8 cellular contexts compared by ENCODE assay signal in the genomic region with DNA sequence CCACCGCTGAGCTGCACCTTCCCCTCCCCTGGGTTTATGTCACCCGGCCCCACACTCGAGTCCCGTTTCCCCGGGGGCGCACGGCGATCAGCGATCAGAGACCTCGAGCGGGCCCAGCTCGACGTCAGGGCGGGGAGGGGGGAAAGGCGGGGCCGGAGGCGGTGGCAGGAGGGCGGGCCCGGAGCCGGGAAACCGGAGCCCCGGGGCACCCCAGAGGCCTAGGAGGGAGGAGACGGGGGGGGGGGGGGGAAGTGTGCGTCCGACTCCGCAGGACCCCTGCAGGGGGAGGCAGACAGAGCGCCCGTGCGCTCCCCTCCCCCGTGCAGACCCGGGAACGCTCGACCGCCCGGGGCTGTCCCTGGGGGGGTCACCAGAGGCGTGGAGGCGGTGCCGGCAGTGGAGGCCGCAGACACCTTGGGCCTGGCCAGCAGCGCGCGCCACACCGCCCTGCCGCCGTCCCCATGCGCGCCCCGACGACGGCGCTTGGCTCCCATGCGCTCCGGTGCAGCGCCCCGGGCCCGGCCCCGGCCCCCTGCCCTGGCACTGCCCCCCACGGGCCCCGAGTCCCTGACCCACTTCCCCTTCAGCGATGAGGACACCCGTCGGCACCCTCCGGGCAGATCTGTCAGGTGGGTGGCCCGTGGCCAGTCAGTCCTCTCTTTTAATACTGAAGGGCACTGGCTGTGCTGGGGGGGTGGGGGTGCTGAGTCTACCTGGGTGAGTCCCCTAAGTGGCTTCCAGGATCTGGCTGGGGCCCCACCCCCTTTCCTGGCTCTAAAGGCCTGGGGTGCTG. TPM values are rescaled to one million over a fixed set of nuclear protein-coding genes. Genes with fewer than 3 reads are reported as not detected.
DNase-seq lines count a peak whose midpoint lies in the region; ATAC-seq and TF ChIP-seq lines count a peak whose summit lies in the region.

No MANE protein-coding gene starts in this region.

- H3K36me3 ChIP-seq in kidney epithelial cell (ENCODE audit: control insufficient read depth, insufficient read depth, low read length): no peaks in the 10 kb centered on the region

- H3K79me2 ChIP-seq in H9 (ENCODE audit: insufficient read depth, low read length): no peaks in the 10 kb centered on the region

- no peak overlapping the region for H2AFZ ChIP-seq in H9 (ENCODE audit: low read length)

- H4K20me1 ChIP-seq in H9 (ENCODE audit: control insufficient read depth, insufficient read depth, insufficient read length): peaks cover 2% of the 10 kb centered on the region

- H4K5ac ChIP-seq in H9 (ENCODE audit: insufficient read length, low read depth, low read length): no peak overlapping the region

- no peak overlapping the region for H3K23ac ChIP-seq in H9 (ENCODE audit: insufficient read length, low read depth, low read length)

- H3K27me3 ChIP-seq in H9 (ENCODE audit: insufficient read depth, low read length): peaks cover 26% of the 10 kb centered on the region
- H3K27me3 ChIP-seq in kidney epithelial cell (ENCODE audit: control insufficient read depth, insufficient read depth, low read length): peaks cover 13% of the 10 kb centered on the region

- no peak overlapping the region for H4K91ac ChIP-seq in H9 (ENCODE audit: insufficient read length, low read depth, low read length)

- H3K27ac Mint-ChIP-seq in H9 (no peak overlapping the region), brain (no peak overlapping the region)
- peak overlapping the region; percentile 95 for H3K27ac Mint-ChIP-seq in T-helper 2 cell treated with Interferon-gamma antibody and Interleukin-4, amounts not matched to agents 5 μg/mL and 100 μg/mL, for 36 hours
- H3K27ac Mint-ChIP-seq in stimulated activated naive B cell treated with anti-CD40 and anti-IgM and Interleukin-4, amounts not matched to agents 10 μg/mL and 1 μg/mL and 100 μg/mL, for 72 hours: peak overlapping the region; percentile 95

- H3K27ac ChIP-seq in H9 (ENCODE audit: insufficient read length, low read depth, low read length): no peak overlapping the region

- no peaks in the 10 kb centered on the region for H3K79me1 ChIP-seq in H9 (ENCODE audit: insufficient read depth, low read depth, low read length, poor library complexity, severe bottlenecking)

- H3K14ac ChIP-seq in H9 (ENCODE audit: insufficient read depth, low read length): no peak overlapping the region

- no peaks in the 10 kb centered on the region for H3K23me2 ChIP-seq in H9 (ENCODE audit: insufficient read length, low read depth, low read length, poor library complexity, severe bottlenecking)

- no peak overlapping the region for H3K4me2 ChIP-seq in H9 (ENCODE audit: insufficient read depth, insufficient read length, low read length)

- H3K27me3 Mint-ChIP-seq in H9 (ENCODE audit: low read depth) (peaks cover 69% of the 10 kb centered on the region), brain (peaks cover 75% of the 10 kb centered on the region)
- peaks cover 6% of the 10 kb centered on the region for H3K27me3 Mint-ChIP-seq in T-helper 2 cell treated with Interferon-gamma antibody and Interleukin-4, amounts not matched to agents 5 μg/mL and 100 μg/mL, for 36 hours (ENCODE audit: low read depth)
- peaks cover 0 to 13% of the 10 kb centered on the region in 2 donors for H3K27me3 Mint-ChIP-seq in stimulated activated naive B cell treated with anti-CD40 and anti-IgM and Interleukin-4, amounts not matched to agents 10 μg/mL and 1 μg/mL and 100 μg/mL, for 72 hours

- H2BK20ac ChIP-seq in H9 (ENCODE audit: low read depth, low read length, poor library complexity, severe bottlenecking): no peak overlapping the region

- no peak overlapping the region for H2BK5ac ChIP-seq in H9 (ENCODE audit: insufficient read length, low read length)

- ATAC-seq in stimulated activated naive B cell treated with anti-CD40 and anti-IgM and Interleukin-4, amounts not matched to agents 10 μg/mL and 1 μg/mL and 100 μg/mL, for 72 hours (replicated peaks): peak; percentile 38 to 50
- ATAC-seq in GM21576 (IDR thresholded peaks at IDR 0.05; ENCODE audit: unreplicated experiment) (no peak), HG02884 (IDR thresholded peaks at IDR 0.05; ENCODE audit: unreplicated experiment) (no peak)

- H3K56ac ChIP-seq in H9 (ENCODE audit: insufficient read length, low read depth, low read length): no peak overlapping the region

- H2BK120ac ChIP-seq in H9 (ENCODE audit: low read depth, low read length, poor library complexity, severe bottlenecking): no peak overlapping the region

- no peak overlapping the region for H3K9ac ChIP-seq in H9 (ENCODE audit: extremely low read depth, insufficient read length, low read length)

- DNase-seq in H9 (peak; percentile 69), kidney epithelial cell (ENCODE audit: low read depth) (no peak), pons (ENCODE audit: low spot score) (no peak)
- DNase-seq in T-helper 2 cell treated with Interferon-gamma antibody and Interleukin-4, amounts not matched to agents 5 μg/mL and 100 μg/mL, for 36 hours (ENCODE audit: low spot score): no peak
- peak; percentile 65 for DNase-seq in stimulated activated naive B cell treated with anti-CD40 and anti-IgM and Interleukin-4, amounts not matched to agents 10 μg/mL and 1 μg/mL and 100 μg/mL, for 72 hours

- H3K9me3 Mint-ChIP-seq in H9: peaks cover 4 to 9% of the 10 kb centered on the region in 2 experiments; a peak in 3 of 5 replicates
- H3K9me3 Mint-ChIP-seq in T-helper 2 cell treated with Interferon-gamma antibody and Interleukin-4, amounts not matched to agents 5 μg/mL and 100 μg/mL, for 36 hours: no peaks in the 10 kb centered on the region
- H3K9me3 Mint-ChIP-seq in brain: peaks cover 0 to 9% (median 2%) of the 10 kb centered on the region in 5 experiments
- peaks cover 0 to 2% of the 10 kb centered on the region in 2 donors for H3K9me3 Mint-ChIP-seq in stimulated activated naive B cell treated with anti-CD40 and anti-IgM and Interleukin-4, amounts not matched to agents 10 μg/mL and 1 μg/mL and 100 μg/mL, for 72 hours

- peak overlapping the region; percentile 59 to 77 for H3K4me3 Mint-ChIP-seq in H9
- H3K4me3 Mint-ChIP-seq in T-helper 2 cell treated with Interferon-gamma antibody and Interleukin-4, amounts not matched to agents 5 μg/mL and 100 μg/mL, for 36 hours: peak overlapping the region; percentile 89
- H3K4me3 Mint-ChIP-seq in brain: peak overlapping the region in 3 of 5 experiments; percentile 73 to 80 (median 78)
- H3K4me3 Mint-ChIP-seq in stimulated activated naive B cell treated with anti-CD40 and anti-IgM and Interleukin-4, amounts not matched to agents 10 μg/mL and 1 μg/mL and 100 μg/mL, for 72 hours: peak overlapping the region; percentile 85 to 93

- H3K4me3 ChIP-seq in kidney epithelial cell (ENCODE audit: low read depth, low read length): peak overlapping the region; percentile 39

- WGBS in H9 (ENCODE audit: extremely low coverage, insufficient read length, low lambda C conversion rate): no CpG with 5 or more reads among the region's 64 CpGs

- H3K4me1 ChIP-seq in H9 (ENCODE audit: insufficient read depth, low read length): no peaks in the 10 kb centered on the region

- no peak for TF ChIP-seq CTCF in H9 (conservative IDR thresholded peaks at IDR 0.05)
- TF ChIP-seq CTCF in brain (conservative IDR thresholded peaks at IDR 0.05): no peak
- TF ChIP-seq CTCF in kidney epithelial cell (IDR thresholded peaks at IDR 0.05; ENCODE audit: insufficient read depth, low read length, poor library complexity, severe bottlenecking): no peak

- no peak overlapping the region for H2AK5ac ChIP-seq in H9 (ENCODE audit: insufficient read length, low read length)

- H2BK12ac ChIP-seq in H9 (ENCODE audit: insufficient read length, low read depth, low read length): no peak overlapping the region

- H3K9me3 ChIP-seq in H9 (ENCODE audit: control insufficient read depth, low read depth, low read length): no peaks in the 10 kb centered on the region

- H2BK15ac ChIP-seq in H9 (ENCODE audit: low read depth, low read length): no peak overlapping the region

- H3K36me3 Mint-ChIP-seq in H9 (ENCODE audit: insufficient read depth in 1 of 3, low read depth in 3 of 3): peaks cover 0 to 4% (median 0%) of the 10 kb centered on the region in 3 experiments; a peak in 2 of 7 replicates
- H3K36me3 Mint-ChIP-seq in T-helper 2 cell treated with Interferon-gamma antibody and Interleukin-4, amounts not matched to agents 5 μg/mL and 100 μg/mL, for 36 hours (ENCODE audit: low read depth): peaks cover 28% of the 10 kb centered on the region
- H3K36me3 Mint-ChIP-seq in brain: no peaks in the 10 kb centered on the region
- H3K36me3 Mint-ChIP-seq in stimulated activated naive B cell treated with anti-CD40 and anti-IgM and Interleukin-4, amounts not matched to agents 10 μg/mL and 1 μg/mL and 100 μg/mL, for 72 hours: peaks cover 0 to 32% of the 10 kb centered on the region in 2 donors

- no peak overlapping the region for H3K18ac ChIP-seq in H9 (ENCODE audit: insufficient read length, low read depth, low read length)

- H3T11ph ChIP-seq in H9 (ENCODE audit: low read length): no peak overlapping the region

- H3K4ac ChIP-seq in H9 (ENCODE audit: low read depth, low read length): no peak overlapping the region

- H4K8ac ChIP-seq in H9 (replicated peaks; ENCODE audit: insufficient read length, low read depth, low read length): no peak overlapping the region

- H3K4me1 Mint-ChIP-seq in H9: peaks cover 15 to 21% of the 10 kb centered on the region in 2 experiments; a peak in 3 of 4 replicates
- H3K4me1 Mint-ChIP-seq in T-helper 2 cell treated with Interferon-gamma antibody and Interleukin-4, amounts not matched to agents 5 μg/mL and 100 μg/mL, for 36 hours (ENCODE audit: low read depth): peaks cover 52% of the 10 kb centered on the region
- peaks cover 10% of the 10 kb centered on the region for H3K4me1 Mint-ChIP-seq in brain
- H3K4me1 Mint-ChIP-seq in stimulated activated naive B cell treated with anti-CD40 and anti-IgM and Interleukin-4, amounts not matched to agents 10 μg/mL and 1 μg/mL and 100 μg/mL, for 72 hours: peaks cover 53 to 84% of the 10 kb centered on the region in 2 donors

RNA-seq across cellular contexts. Expression of a gene that starts 11.8 kb away (rescaled TPM):
- total RNA-seq in H9 (2021): 8.5 and 8.9 TPM in 2 replicates
- 7.4 TPM for polyA plus RNA-seq in brain (ENCODE audit: insufficient read depth, low read depth, low replicate concordance)
- 1.7 and 1.8 TPM in 2 replicates for total RNA-seq in kidney epithelial cell

RNA-seq across cellular contexts. Expression of a gene that starts 28.8 kb away (rescaled TPM):
- total RNA-seq in H9 (2021): 155 and 164 TPM in 2 replicates
- polyA plus RNA-seq in brain (ENCODE audit: insufficient read depth, low read depth, low replicate concordance): 141 TPM
- 309 and 327 TPM in 2 replicates for total RNA-seq in kidney epithelial cell

RNA-seq across cellular contexts. Expression of a gene that starts 51.8 kb away (rescaled TPM):
- total RNA-seq in H9 (2021): 50.1 and 61.4 TPM in 2 replicates
- 60.3 TPM for polyA plus RNA-seq in brain (ENCODE audit: insufficient read depth, low read depth, low replicate concordance)
- 64.8 and 104 TPM in 2 replicates for total RNA-seq in kidney epithelial cell

Comparison
In these comparisons a context has a peak if more than half of its experiments do, and no peak if none do; other contexts are left out.
1. DNase-seq: peak in H9 (single experiment) and stimulated activated naive B cell treated with anti-CD40 and anti-IgM and Interleukin-4, amounts not matched to agents 10 μg/mL and 1 μg/mL and 100 μg/mL, for 72 hours (single experiment); none in T-helper 2 cell treated with Interferon-gamma antibody and Interleukin-4, amounts not matched to agents 5 μg/mL and 100 μg/mL, for 36 hours (single experiment), kidney epithelial cell (single experiment) and pons (single experiment).
2. H3K27ac Mint-ChIP-seq: peak in T-helper 2 cell treated with Interferon-gamma antibody and Interleukin-4, amounts not matched to agents 5 μg/mL and 100 μg/mL, for 36 hours (single experiment) and stimulated activated naive B cell treated with anti-CD40 and anti-IgM and Interleukin-4, amounts not matched to agents 10 μg/mL and 1 μg/mL and 100 μg/mL, for 72 hours (single experiment); none in H9 (0 of 3) and brain (0 of 5).
3. ATAC-seq: peak in stimulated activated naive B cell treated with anti-CD40 and anti-IgM and Interleukin-4, amounts not matched to agents 10 μg/mL and 1 μg/mL and 100 μg/mL, for 72 hours (2 of 2); none in GM21576 (single experiment) and HG02884 (single experiment).
4. Peak in every context shown above with its lines, with median percentiles within 50 percentile points of each other: H3K4me3 Mint-ChIP-seq.